Comparison of ENCODE assay signal across 1 cellular context in genomic region chr1:192578144-192578909, GRCh38.
A peak's percentile ranks its signal among the peaks of the same experiment; 100 is the strongest.
TF ChIP-seq lines count a peak whose summit lies in the region.

No MANE protein-coding gene starts in this region.

TF ChIP-seq in GM12878, 131 proteins besides CTCF, POLR2A, EP300 and RAD21 (continued from another document):
- TF ChIP-seq MLLT1 (IDR thresholded peaks at IDR 0.05) (peak; percentile 14), SPI1 (IDR thresholded peaks at IDR 0.05; ENCODE audit: borderline replicate concordance, insufficient read depth, low read depth, low read length) (no peak), POU2F2 (IDR thresholded peaks at IDR 0.05; ENCODE audit: borderline replicate concordance, low read depth, low read length) (peak; percentile 78), KLF5 (IDR thresholded peaks at IDR 0.05; ENCODE audit: partially characterized antibody) (no peak), CHD2 (IDR thresholded peaks at IDR 0.05; ENCODE audit: borderline replicate concordance, low read depth, low read length) (peak; percentile 54), NR2F1 (conservative IDR thresholded peaks at IDR 0.05) (no peak), ZBTB11 (CRISPR knock-in tag; IDR thresholded peaks at IDR 0.05) (peak; percentile 56; the same call in 1 of the 2 replicates), CREB1 (IDR thresholded peaks at IDR 0.05; ENCODE audit: low read depth) (no peak), SMAD1 (IDR thresholded peaks at IDR 0.05; ENCODE audit: low read depth, partially characterized antibody) (peak; percentile 88), LARP7 (IDR thresholded peaks at IDR 0.05) (peak; percentile 77; the same call in 1 of the 2 replicates), RBBP5 (conservative IDR thresholded peaks at IDR 0.05) (no peak), BRCA1 (IDR thresholded peaks at IDR 0.05; ENCODE audit: low read depth, low read length) (no peak), ATF2 (IDR thresholded peaks at IDR 0.05; ENCODE audit: low read length) (peak; percentile 12; the same call in 1 of the 2 replicates)
- TF ChIP-seq, protein P1, sequence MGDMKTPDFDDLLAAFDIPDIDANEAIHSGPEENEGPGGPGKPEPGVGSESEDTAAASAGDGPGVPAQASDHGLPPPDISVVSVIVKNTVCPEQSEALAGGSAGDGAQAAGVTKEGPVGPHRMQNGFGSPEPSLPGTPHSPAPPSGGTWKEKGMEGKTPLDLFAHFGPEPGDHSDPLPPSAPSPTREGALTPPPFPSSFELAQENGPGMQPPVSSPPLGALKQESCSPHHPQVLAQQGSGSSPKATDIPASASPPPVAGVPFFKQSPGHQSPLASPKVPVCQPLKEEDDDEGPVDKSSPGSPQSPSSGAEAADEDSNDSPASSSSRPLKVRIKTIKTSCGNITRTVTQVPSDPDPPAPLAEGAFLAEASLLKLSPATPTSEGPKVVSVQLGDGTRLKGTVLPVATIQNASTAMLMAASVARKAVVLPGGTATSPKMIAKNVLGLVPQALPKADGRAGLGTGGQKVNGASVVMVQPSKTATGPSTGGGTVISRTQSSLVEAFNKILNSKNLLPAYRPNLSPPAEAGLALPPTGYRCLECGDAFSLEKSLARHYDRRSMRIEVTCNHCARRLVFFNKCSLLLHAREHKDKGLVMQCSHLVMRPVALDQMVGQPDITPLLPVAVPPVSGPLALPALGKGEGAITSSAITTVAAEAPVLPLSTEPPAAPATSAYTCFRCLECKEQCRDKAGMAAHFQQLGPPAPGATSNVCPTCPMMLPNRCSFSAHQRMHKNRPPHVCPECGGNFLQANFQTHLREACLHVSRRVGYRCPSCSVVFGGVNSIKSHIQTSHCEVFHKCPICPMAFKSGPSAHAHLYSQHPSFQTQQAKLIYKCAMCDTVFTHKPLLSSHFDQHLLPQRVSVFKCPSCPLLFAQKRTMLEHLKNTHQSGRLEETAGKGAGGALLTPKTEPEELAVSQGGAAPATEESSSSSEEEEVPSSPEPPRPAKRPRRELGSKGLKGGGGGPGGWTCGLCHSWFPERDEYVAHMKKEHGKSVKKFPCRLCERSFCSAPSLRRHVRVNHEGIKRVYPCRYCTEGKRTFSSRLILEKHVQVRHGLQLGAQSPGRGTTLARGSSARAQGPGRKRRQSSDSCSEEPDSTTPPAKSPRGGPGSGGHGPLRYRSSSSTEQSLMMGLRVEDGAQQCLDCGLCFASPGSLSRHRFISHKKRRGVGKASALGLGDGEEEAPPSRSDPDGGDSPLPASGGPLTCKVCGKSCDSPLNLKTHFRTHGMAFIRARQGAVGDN (IDR thresholded peaks at IDR 0.05) = peak; percentile 4; the same call in 1 of the 2 replicates
- TF ChIP-seq, protein P2, sequence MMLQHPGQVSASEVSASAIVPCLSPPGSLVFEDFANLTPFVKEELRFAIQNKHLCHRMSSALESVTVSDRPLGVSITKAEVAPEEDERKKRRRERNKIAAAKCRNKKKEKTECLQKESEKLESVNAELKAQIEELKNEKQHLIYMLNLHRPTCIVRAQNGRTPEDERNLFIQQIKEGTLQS (IDR thresholded peaks at IDR 0.05; ENCODE audit: borderline replicate concordance, extremely low read depth, low read depth, low read length) = no peak
- TF ChIP-seq, protein P3, sequence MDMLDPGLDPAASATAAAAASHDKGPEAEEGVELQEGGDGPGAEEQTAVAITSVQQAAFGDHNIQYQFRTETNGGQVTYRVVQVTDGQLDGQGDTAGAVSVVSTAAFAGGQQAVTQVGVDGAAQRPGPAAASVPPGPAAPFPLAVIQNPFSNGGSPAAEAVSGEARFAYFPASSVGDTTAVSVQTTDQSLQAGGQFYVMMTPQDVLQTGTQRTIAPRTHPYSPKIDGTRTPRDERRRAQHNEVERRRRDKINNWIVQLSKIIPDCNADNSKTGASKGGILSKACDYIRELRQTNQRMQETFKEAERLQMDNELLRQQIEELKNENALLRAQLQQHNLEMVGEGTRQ (IDR thresholded peaks at IDR 0.05; ENCODE audit: borderline replicate concordance, low read depth, low read length) = no peak
